In genomic region chr5:147404706-147405105, GRCh38 we compare ENCODE assay signal across 10 cellular contexts.
DNase-seq lines count a peak whose midpoint lies in the region; ATAC-seq and TF ChIP-seq lines count a peak whose summit lies in the region.
"Had no signal": no experiment of that assay in that cellular context is flagged by ENCODE, and none has a peak within 500 bp of the region (broad histone marks: within the 10 kb centered on the region; RNA-seq: fewer than 3 reads in every experiment).

No MANE protein-coding gene starts in this region.

- TF ChIP-seq CTCF in osteocyte (IDR thresholded peaks at IDR 0.05), result no peak

- peaks cover 40% of the 10 kb centered on the region for H3K4me1 Mint-ChIP-seq in osteocyte (ENCODE audit: unreplicated experiment)
- no peaks in the 10 kb centered on the region for H3K4me1 Mint-ChIP-seq in T-helper 2 cell treated with Interferon-gamma antibody and Interleukin-4, amounts not matched to agents 5 μg/mL and 100 μg/mL, for 36 hours (ENCODE audit: low read depth)

- peak overlapping the region; percentile 99 for H3K27ac ChIP-seq in SJSA1

- H3K4me1 ChIP-seq in SJSA1 (replicated peaks), result peaks cover 59% of the 10 kb centered on the region

- peaks cover 21% of the 10 kb centered on the region for H3K36me3 Mint-ChIP-seq in osteocyte (ENCODE audit: unreplicated experiment)
- H3K36me3 Mint-ChIP-seq in T-helper 2 cell treated with Interferon-gamma antibody and Interleukin-4, amounts not matched to agents 5 μg/mL and 100 μg/mL, for 36 hours (ENCODE audit: low read depth), result no peaks in the 10 kb centered on the region
- H3K36me3 Mint-ChIP-seq: activated naive CD8-positive, alpha-beta T cell had no signal

- peaks cover 73% of the 10 kb centered on the region for H3K36me3 ChIP-seq in SJSA1

- H3K4me3 ChIP-seq in SJSA1, result no peak overlapping the region

- peak; percentile 15 for ATAC-seq in GM18868 (IDR thresholded peaks at IDR 0.05; ENCODE audit: unreplicated experiment)
- ATAC-seq in HG02763 (IDR thresholded peaks at IDR 0.05; ENCODE audit: unreplicated experiment), result peak; percentile 19
- no peak for ATAC-seq in esophagus mucosa

- no peaks in the 10 kb centered on the region for H3K9me3 Mint-ChIP-seq in osteocyte (ENCODE audit: unreplicated experiment)
- no peaks in the 10 kb centered on the region for H3K9me3 Mint-ChIP-seq in T-helper 2 cell treated with Interferon-gamma antibody and Interleukin-4, amounts not matched to agents 5 μg/mL and 100 μg/mL, for 36 hours

- no peaks in the 10 kb centered on the region for H3K27me3 ChIP-seq in SJSA1 (replicated peaks)

- H3K4me3 Mint-ChIP-seq in osteocyte (ENCODE audit: unreplicated experiment), result peak overlapping the region; percentile 47
- H3K4me3 Mint-ChIP-seq in T-helper 2 cell treated with Interferon-gamma antibody and Interleukin-4, amounts not matched to agents 5 μg/mL and 100 μg/mL, for 36 hours, result no peak overlapping the region
- H3K4me3 Mint-ChIP-seq: activated naive CD8-positive, alpha-beta T cell had no signal

- DNase-seq in SJSA1 (ENCODE audit: low read depth in 1 of 2, low spot score in 2 of 2) (no peak), osteocyte (ENCODE audit: extremely low spot score, unreplicated experiment) (no peak), NCI-H82 treated with DMSO at 0.1 percent for 48 hours (lab: John Stamatoyannopoulos, UW; ENCODE audit: unreplicated experiment) (no peak)
- DNase-seq in T-helper 2 cell treated with Interferon-gamma antibody and Interleukin-4, amounts not matched to agents 5 μg/mL and 100 μg/mL, for 36 hours (ENCODE audit: low spot score), result no peak
- no peak for DNase-seq in stimulated activated CD8-positive, alpha-beta memory T cell treated with anti-CD3 and anti-CD28 coated beads, Interleukin-4, amount 100 ng/mL, for 48 hours
- DNase-seq: DMS 273 treated with DMSO at 0.1 percent for 48 hours had no signal

- no peaks in the 10 kb centered on the region for H3K9me3 ChIP-seq in SJSA1 (replicated peaks)

- H3K27me3 Mint-ChIP-seq in osteocyte (ENCODE audit: unreplicated experiment), result no peaks in the 10 kb centered on the region
- no peaks in the 10 kb centered on the region for H3K27me3 Mint-ChIP-seq in T-helper 2 cell treated with Interferon-gamma antibody and Interleukin-4, amounts not matched to agents 5 μg/mL and 100 μg/mL, for 36 hours (ENCODE audit: low read depth)
- H3K27me3 Mint-ChIP-seq: activated naive CD8-positive, alpha-beta T cell had no signal

- H3K27ac Mint-ChIP-seq in osteocyte (ENCODE audit: unreplicated experiment), result peak overlapping the region; percentile 97
- no peak overlapping the region for H3K27ac Mint-ChIP-seq in T-helper 2 cell treated with Interferon-gamma antibody and Interleukin-4, amounts not matched to agents 5 μg/mL and 100 μg/mL, for 36 hours
- H3K27ac Mint-ChIP-seq: activated naive CD8-positive, alpha-beta T cell had no signal
